24 cellular contexts compared by ENCODE assay signal in genomic region chr22:31260474-31260856, GRCh38.
"Had no signal": no experiment of that assay in that cellular context is flagged by ENCODE, and none has a peak within 500 bp of the region (broad histone marks: within the 10 kb centered on the region; RNA-seq: fewer than 3 reads in every experiment).

No MANE protein-coding gene starts in this region.

- H3K27me3 ChIP-seq: hepatocyte, left lung, neural progenitor cell, testis had no signal

- H3K27me3 Mint-ChIP-seq: activated B cell treated with CpG ODN at 0.5 μM for 24 hours; activated CD4-positive, alpha-beta T cell treated with anti-CD3 and anti-CD28 coated beads for 36 hours; central memory CD8-positive, alpha-beta T cell; naive thymus-derived CD4-positive, alpha-beta T cell; stimulated activated memory B cell treated with anti-CD40 and anti-IgM and Interleukin-4, amounts not matched to agents 10 μg/mL and 1 μg/mL and 100 μg/mL, for 72 hours; type B pancreatic cell had no signal

- H3K36me3 ChIP-seq: neural progenitor cell had no signal

- DNase-seq: activated B cell treated with CpG ODN at 0.5 μM for 24 hours; activated CD4-positive, alpha-beta T cell treated with anti-CD3 and anti-CD28 coated beads for 36 hours; activated CD4-positive, alpha-beta T cell treated with anti-CD3 and anti-CD28 coated beads, Interleukin-2, amount 50 U/mL, for 4 hours; activated CD8-positive, alpha-beta memory T cell treated with anti-CD3 and anti-CD28 coated beads, Interleukin-2, amount 50 U/mL, for 48 hours; activated gamma-delta T cell; activated T-cell treated with anti-CD3 and anti-CD28 coated beads, Interleukin-2, amount 50 U/mL, for 48 hours; effector memory CD4-positive, alpha-beta T cell; glutamatergic neuron; immature natural killer cell; left lung; naive thymus-derived CD4-positive, alpha-beta T cell; small intestine; stimulated activated CD4-positive, alpha-beta T cell treated with anti-CD3 and anti-CD28 coated beads, Interleukin-2, amount 100 ng/mL, for 24 hours; T1000; testis had no signal

- ATAC-seq: activated CD4-positive, alpha-beta T cell treated with anti-CD3 and anti-CD28 coated beads for 36 hours; activated naive CD4-positive, alpha-beta T cell treated with anti-CD3 and anti-CD28 coated beads, Interleukin-2, amount 50 U/mL, for 72 hours; esophagus mucosa; naive thymus-derived CD4-positive, alpha-beta T cell; sciatic nerve; stimulated activated memory B cell treated with anti-CD40 and anti-IgM and Interleukin-4, amounts not matched to agents 10 μg/mL and 1 μg/mL and 100 μg/mL, for 72 hours had no signal

- H3K4me1 ChIP-seq: neural progenitor cell, testis had no signal

- H2AFZ ChIP-seq: hepatocyte, neural progenitor cell had no signal

- H3K4me3 Mint-ChIP-seq: activated B cell treated with CpG ODN at 0.5 μM for 24 hours; activated CD4-positive, alpha-beta T cell treated with anti-CD3 and anti-CD28 coated beads for 36 hours; central memory CD8-positive, alpha-beta T cell; immature natural killer cell; naive thymus-derived CD4-positive, alpha-beta T cell; neural progenitor cell; stimulated activated memory B cell treated with anti-CD40 and anti-IgM and Interleukin-4, amounts not matched to agents 10 μg/mL and 1 μg/mL and 100 μg/mL, for 72 hours; type B pancreatic cell had no signal

- H3K27ac Mint-ChIP-seq: activated B cell treated with CpG ODN at 0.5 μM for 24 hours; activated CD4-positive, alpha-beta T cell treated with anti-CD3 and anti-CD28 coated beads for 36 hours; activated naive CD4-positive, alpha-beta T cell treated with anti-CD3 and anti-CD28 coated beads, Interleukin-2, amount 50 U/mL, for 72 hours; neural progenitor cell; stimulated activated memory B cell treated with anti-CD40 and anti-IgM and Interleukin-4, amounts not matched to agents 10 μg/mL and 1 μg/mL and 100 μg/mL, for 72 hours; type B pancreatic cell had no signal

- H3K4me1 Mint-ChIP-seq: activated CD4-positive, alpha-beta T cell treated with anti-CD3 and anti-CD28 coated beads for 36 hours; neural progenitor cell had no signal

- H3K9me3 ChIP-seq: left lung, testis had no signal

- H3K4me2 ChIP-seq: hepatocyte, neural progenitor cell had no signal

- H3K9me3 Mint-ChIP-seq: activated B cell treated with CpG ODN at 0.5 μM for 24 hours; activated naive CD4-positive, alpha-beta T cell treated with anti-CD3 and anti-CD28 coated beads, Interleukin-2, amount 50 U/mL, for 72 hours; central memory CD8-positive, alpha-beta T cell; immature natural killer cell; naive thymus-derived CD4-positive, alpha-beta T cell; neural progenitor cell; stimulated activated memory B cell treated with anti-CD40 and anti-IgM and Interleukin-4, amounts not matched to agents 10 μg/mL and 1 μg/mL and 100 μg/mL, for 72 hours; type B pancreatic cell had no signal

- H3K9ac ChIP-seq: neural progenitor cell had no signal

- H3K4me3 ChIP-seq: hepatocyte, left lung, lung, neural progenitor cell, testis had no signal

- H3K27ac ChIP-seq: hepatocyte, left lung, neural progenitor cell, testis had no signal
